Comparison of ENCODE assay signal across 1 cellular context in the genomic region with DNA sequence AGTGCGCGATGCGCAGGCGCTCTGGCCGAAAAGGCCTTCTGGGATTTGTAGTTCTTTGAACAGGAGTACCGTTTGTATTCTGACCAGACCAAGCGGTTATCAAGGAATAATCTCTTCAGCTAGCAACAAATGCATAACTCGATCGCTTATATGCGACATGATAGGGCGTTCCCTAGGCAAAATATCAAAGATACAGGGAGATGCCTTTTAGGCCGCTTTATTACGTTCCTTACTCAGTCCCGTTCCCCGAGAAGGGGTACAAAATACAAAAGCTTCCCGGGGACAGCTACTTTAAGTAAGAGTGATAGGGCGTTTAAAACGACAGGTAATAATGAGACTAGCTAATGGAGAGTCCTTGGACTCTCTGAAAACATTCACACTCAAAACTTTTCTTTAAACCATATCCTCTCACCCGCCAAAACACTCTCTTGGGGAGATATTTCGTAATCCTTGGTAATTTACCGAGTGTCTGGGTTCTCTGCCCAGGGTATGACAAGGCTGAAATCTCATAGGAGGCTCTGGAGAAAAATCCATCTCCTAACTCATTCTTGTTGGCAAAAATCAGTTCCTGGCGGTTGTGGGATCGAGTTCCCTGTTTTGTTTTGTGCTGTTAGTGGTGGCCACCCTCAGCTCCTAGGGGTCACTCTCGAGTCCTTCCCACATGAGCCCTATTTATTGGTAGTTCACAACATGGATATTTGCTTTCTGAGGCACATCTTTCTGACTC.
TF ChIP-seq lines count a peak whose summit lies in the region.

No MANE protein-coding gene starts in this region.

TF ChIP-seq in endothelial cell of umbilical vein, 7 proteins besides CTCF, POLR2A, EP300 and RAD21:
- TF ChIP-seq JUN (IDR thresholded peaks at IDR 0.05; ENCODE audit: borderline replicate concordance, insufficient read depth, insufficient read length, low read depth): no peak
- peak; percentile 34 for TF ChIP-seq GATA2 (IDR thresholded peaks at IDR 0.05; ENCODE audit: insufficient read depth, insufficient read length, low read depth, low read length)
TF ChIP-seq in endothelial cell of umbilical vein: peak in this region for 1.
